In genomic region chr18:22129778-22130177, GRCh38 we compare ENCODE assay signal across 8 cellular contexts.
"Had no signal": no experiment of that assay in that cellular context is flagged by ENCODE, and none has a peak within 500 bp of the region (broad histone marks: within the 10 kb centered on the region; RNA-seq: fewer than 3 reads in every experiment).

No MANE protein-coding gene starts in this region.

- H3K4me3 ChIP-seq: GM23248, HAP-1 had no signal

- H2AFZ ChIP-seq: GM23248 had no signal

- FAIRE-seq: HTR-8/SVneo had no signal

- H3K4me1 ChIP-seq: HAP-1 had no signal

- H3K27ac ChIP-seq: GM23248 had no signal

- H3K9ac ChIP-seq: GM23248 had no signal

- H3K9me3 ChIP-seq: HAP-1 had no signal

- ATAC-seq: HCT116 had no signal

- H3K36me3 ChIP-seq: HAP-1 had no signal

- DNase-seq: GM23248, GOT3, H7, IMR-90, KBM-7 had no signal
